15 cellular contexts compared by ENCODE assay signal in the genomic region with DNA sequence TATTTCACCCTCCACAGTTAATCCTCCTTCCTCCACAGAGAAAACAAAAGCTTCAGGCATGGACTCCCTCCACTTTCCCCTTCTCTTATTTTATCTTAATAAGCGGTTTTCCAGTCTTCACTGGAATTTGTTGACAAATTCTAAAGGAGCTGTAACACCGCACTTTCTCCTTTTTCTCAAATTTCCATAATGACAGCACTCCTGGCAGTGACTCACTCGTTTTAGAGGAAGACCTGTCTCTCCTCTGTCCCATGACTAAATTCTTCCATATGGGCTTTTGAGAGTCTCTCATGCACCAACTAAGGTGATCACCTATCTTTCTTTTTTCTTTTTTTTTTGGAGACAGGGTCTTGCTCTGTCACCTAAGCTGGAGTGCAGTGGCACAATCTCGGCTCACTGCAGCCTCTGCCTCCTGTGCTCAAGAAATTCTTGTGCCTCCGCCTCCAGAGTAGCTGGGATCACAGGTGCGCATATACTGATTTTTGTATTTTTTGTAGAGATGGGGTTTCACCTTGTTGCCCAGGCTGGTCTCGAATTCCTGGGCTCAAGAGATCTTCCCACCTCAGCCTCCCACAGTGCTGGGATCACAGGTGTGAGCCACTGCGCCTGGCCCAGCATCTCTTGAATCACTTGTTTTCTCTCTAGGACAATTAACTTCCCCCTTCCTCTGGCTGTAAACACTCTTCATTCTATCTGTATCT. TPM values are rescaled to one million over a fixed set of nuclear protein-coding genes. Genes with fewer than 3 reads are reported as not detected.
A peak's percentile ranks its signal among the peaks of the same experiment; 100 is the strongest.
DNase-seq lines count a peak whose midpoint lies in the region; ATAC-seq, FAIRE-seq and TF ChIP-seq lines count a peak whose summit lies in the region.
"Had no signal": no experiment of that assay in that cellular context is flagged by ENCODE, and none has a peak within 500 bp of the region (broad histone marks: within the 10 kb centered on the region; RNA-seq: fewer than 3 reads in every experiment).

No MANE protein-coding gene starts in this region.

- H3K27ac ChIP-seq in HUES48 (ENCODE audit: low read depth, low read length) (peak overlapping the region; percentile 47), sigmoid colon (no peak overlapping the region)
- H3K27ac ChIP-seq: ovary, transverse colon had no signal

- no peak overlapping the region for H3K9ac ChIP-seq in HUES48 (ENCODE audit: low read depth, low read length)

- H3K9me3 ChIP-seq in HUES48 (ENCODE audit: control insufficient read depth, insufficient read depth, low read length) (no peaks in the 10 kb centered on the region), sigmoid colon (no peaks in the 10 kb centered on the region)
- H3K9me3 ChIP-seq: ovary, transverse colon had no signal

- no peak for TF ChIP-seq POLR2A in sigmoid colon (IDR thresholded peaks at IDR 0.05)

- no peak for TF ChIP-seq EP300 in sigmoid colon (IDR thresholded peaks at IDR 0.05)

- no peak for FAIRE-seq in bronchial epithelial cell (lab: Jason Lieb, UNC)

- 80% methylated on average over 8 of the region's 8 CpGs for WGBS in sigmoid colon, 2 donors

- H3K27me3 ChIP-seq in HUES48 (ENCODE audit: control insufficient read depth, insufficient read depth, low read length) (no peaks in the 10 kb centered on the region), bronchial epithelial cell (ENCODE audit: control insufficient read depth, insufficient read depth, low read length) (peaks cover 2% of the 10 kb centered on the region), sigmoid colon (no peaks in the 10 kb centered on the region)
- H3K27me3 ChIP-seq: ovary had no signal

- DNase-seq in activated CD8-positive, alpha-beta memory T cell treated with anti-CD3 and anti-CD28 coated beads for 24 hours = peak; percentile 57
- no peak for DNase-seq in activated CD8-positive, alpha-beta memory T cell treated with anti-CD3 and anti-CD28 coated beads, Interleukin-2, amount 50 U/mL, for 48 hours
- peak; percentile 73 for DNase-seq in bronchial epithelial cell (ENCODE audit: low read depth)
- peak; percentile 26 for DNase-seq in renal cortical epithelial cell (ENCODE audit: low read depth)
- no peak for DNase-seq in AG08395 (ENCODE audit: low spot score)
- DNase-seq in sigmoid colon = no peak
- DNase-seq: amniotic stem cell, DMS53, HFFc6, NCI-H1092 treated with DMSO at 0.1 percent for 48 hours, ovary, SW 1271, transverse colon had no signal

- intact Hi-C loops in sigmoid colon (cut with DNase I) = no loop called here

- no peak for ATAC-seq in GM19035 (IDR thresholded peaks at IDR 0.05; ENCODE audit: unreplicated experiment)

- H3K36me3 ChIP-seq in HUES48 (ENCODE audit: control insufficient read depth, insufficient read depth, low read length) (no peaks in the 10 kb centered on the region), bronchial epithelial cell (ENCODE audit: control insufficient read depth, insufficient read depth, low read length) (no peaks in the 10 kb centered on the region), sigmoid colon (no peaks in the 10 kb centered on the region)
- H3K36me3 ChIP-seq: ovary, transverse colon had no signal

- peaks cover 5% of the 10 kb centered on the region for H3K4me1 ChIP-seq in HUES48 (ENCODE audit: control insufficient read depth, insufficient read depth, low read length)
- H3K4me1 ChIP-seq in sigmoid colon = peaks cover 0 to 8% (median 0%) of the 10 kb centered on the region in 4 donors

- no peak for TF ChIP-seq CTCF in bronchial epithelial cell (IDR thresholded peaks at IDR 0.05; ENCODE audit: insufficient read depth, low read length, severe bottlenecking)
- no peak for TF ChIP-seq CTCF in sigmoid colon (IDR thresholded peaks at IDR 0.05)

- H3K4me3 ChIP-seq in HUES48 (ENCODE audit: low read depth, low read length) (no peak overlapping the region), bronchial epithelial cell (ENCODE audit: low read depth, low read length) (no peak overlapping the region), sigmoid colon (no peak overlapping the region)
- H3K4me3 ChIP-seq: ovary, transverse colon had no signal

RNA-seq across cellular contexts. Expression of gene ITGAM, which starts 7.7 kb away (rescaled TPM):
- total RNA-seq in bronchial epithelial cell = 0.13 TPM in 1 of 2 replicates, not detected in the other
- total RNA-seq in renal cortical epithelial cell = 0.30 and 0.35 TPM in 2 replicates
- total RNA-seq in sigmoid colon = 10 to 100 TPM in 3 of 4 donors, 1 to 10 TPM in 1; 6.4 to 15.1 (median 12.0) TPM
- 1 to 10 TPM; 1.2 to 6.1 (median 1.8) TPM for polyA plus RNA-seq in sigmoid colon
- total RNA-seq: HFFc6 had no signal

RNA-seq across cellular contexts. Expression of gene PYDC1, which starts 50.5 kb away (rescaled TPM):
- total RNA-seq in bronchial epithelial cell = not detected in 2 replicates
- not detected in 2 replicates for total RNA-seq in renal cortical epithelial cell
- not detected for total RNA-seq in sigmoid colon
- under 1 TPM in 1 of 3 donors, not detected in 2; 0.16 TPM for polyA plus RNA-seq in sigmoid colon
- total RNA-seq: HFFc6, ovary, transverse colon had no signal
- polyA plus RNA-seq: ovary had no signal

RNA-seq across cellular contexts. Expression of gene TRIM72, which starts 53.6 kb away (rescaled TPM):
- total RNA-seq in bronchial epithelial cell (under 0.01 TPM in 1 of 2 replicates, not detected in the other), renal cortical epithelial cell (not detected in 2 replicates), sigmoid colon (under 1 TPM in 3 of 4 donors, not detected in 1; under 0.01 to 0.27 (median under 0.01) TPM)
- polyA plus RNA-seq in sigmoid colon = under 1 TPM; under 0.01 to 0.07 (median under 0.01) TPM

Comparison
In these comparisons a context has a peak if more than half of its experiments do, and no peak if none do; other contexts are left out.
1. DNase-seq: peak in activated CD8-positive, alpha-beta memory T cell treated with anti-CD3 and anti-CD28 coated beads for 24 hours (single experiment), bronchial epithelial cell (single experiment) and renal cortical epithelial cell (single experiment); none in activated CD8-positive, alpha-beta memory T cell treated with anti-CD3 and anti-CD28 coated beads, Interleukin-2, amount 50 U/mL, for 48 hours (single experiment), AG08395 (single experiment) and sigmoid colon (single experiment).